Comparison of ENCODE assay signal across 25 cellular contexts in the genomic region with DNA sequence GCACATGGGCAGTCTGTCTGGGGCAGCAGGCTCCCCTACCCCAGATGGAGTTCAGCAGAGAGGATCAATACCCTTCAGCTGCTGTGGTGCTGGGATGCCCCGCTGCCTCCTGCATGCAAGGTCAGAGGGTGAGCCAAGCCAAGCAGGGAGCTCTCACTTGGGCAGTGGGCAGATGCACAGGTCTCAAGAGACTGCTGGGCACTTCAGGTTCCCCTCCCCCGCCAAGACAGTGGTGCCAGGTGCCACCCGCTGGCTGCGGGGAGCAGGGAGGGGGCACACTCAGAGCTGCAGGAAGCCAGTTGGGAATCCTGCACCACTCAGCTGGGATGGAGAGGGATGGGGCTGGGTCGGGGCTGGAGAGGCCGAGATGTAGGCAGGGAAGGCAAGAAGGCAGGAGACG. TPM values are rescaled to one million over a fixed set of nuclear protein-coding genes. Genes with fewer than 3 reads are reported as not detected.
A peak's percentile ranks its signal among the peaks of the same experiment; 100 is the strongest.
DNase-seq lines count a peak whose midpoint lies in the region; ATAC-seq and TF ChIP-seq lines count a peak whose summit lies in the region.
"Had no signal": no experiment of that assay in that cellular context is flagged by ENCODE, and none has a peak within 500 bp of the region (broad histone marks: within the 10 kb centered on the region; RNA-seq: fewer than 3 reads in every experiment).

No MANE protein-coding gene starts in this region.

- no peak for TF ChIP-seq CTCF in glutamatergic neuron (IDR thresholded peaks at IDR 0.05; ENCODE audit: partially characterized antibody, unreplicated experiment)
- TF ChIP-seq CTCF in thyroid gland (IDR thresholded peaks at IDR 0.05), result no peak

- ATAC-seq in Right ventricle myocardium superior (ENCODE audit: poor library complexity), result peak; percentile 14
- ATAC-seq: CD8-positive, alpha-beta T cell; left colon; naive thymus-derived CD8-positive, alpha-beta T cell; stimulated activated naive CD8-positive, alpha-beta T cell treated with anti-CD3 and anti-CD28 coated beads, Interleukin-15, Interleukin-2, amounts not matched to agents 100 U/mL and 50 U/mL, for 24 hours had no signal

- H3K36me3 Mint-ChIP-seq in glutamatergic neuron (ENCODE audit: unreplicated experiment), result no peaks in the 10 kb centered on the region

- peaks cover 9% of the 10 kb centered on the region for H3K27me3 Mint-ChIP-seq in glutamatergic neuron (ENCODE audit: unreplicated experiment)
- H3K27me3 Mint-ChIP-seq: activated naive CD4-positive, alpha-beta T cell treated with anti-CD3 and anti-CD28 coated beads, Interleukin-2, amount 50 U/mL, for 24 hours had no signal

- TF ChIP-seq POLR2A in thyroid gland (IDR thresholded peaks at IDR 0.05), result no peak

- H3K27me3 ChIP-seq in thyroid gland, result no peaks in the 10 kb centered on the region
- H3K27me3 ChIP-seq: sigmoid colon had no signal

- H3K27ac ChIP-seq in thyroid gland, result peak overlapping the region; percentile 40 to 50 (median 42)
- H3K27ac ChIP-seq: epithelial cell of prostate, parathyroid adenoma, sigmoid colon, thoracic aorta had no signal

- H3K9me3 Mint-ChIP-seq in glutamatergic neuron (ENCODE audit: unreplicated experiment), result peaks cover under 1% of the 10 kb centered on the region
- H3K9me3 Mint-ChIP-seq: activated naive CD4-positive, alpha-beta T cell treated with anti-CD3 and anti-CD28 coated beads, Interleukin-2, amount 50 U/mL, for 24 hours; CD8-positive, alpha-beta T cell; HFFc6; naive thymus-derived CD8-positive, alpha-beta T cell had no signal

- 47 to 49% methylated on average over 6 to 7 of the region's 7 CpGs for WGBS in thyroid gland, 2 donors

- H3K4me1 Mint-ChIP-seq in glutamatergic neuron (ENCODE audit: low read depth, unreplicated experiment), result no peaks in the 10 kb centered on the region

- no peak overlapping the region for H3K4me3 ChIP-seq in thyroid gland (replicated peaks in 1 of 3)
- H3K4me3 ChIP-seq: sigmoid colon, thoracic aorta had no signal

- intact Hi-C loops in Right ventricle myocardium superior (cut with DNase I) (no loop called here), cardiac septum (cut with DNase I) (no loop called here), thyroid gland (cut with DNase I) (no loop called here)

- peaks cover 5 to 27% of the 10 kb centered on the region in 2 donors for H3K4me1 ChIP-seq in thyroid gland
- H3K4me1 ChIP-seq: parathyroid adenoma had no signal

- DNase-seq in Right ventricle myocardium superior (peak; percentile 49), cardiac septum (ENCODE audit: low spot score) (no peak), NCI-H510A (lab: John Stamatoyannopoulos, UW) (peak; percentile 18), glutamatergic neuron (peak; percentile 43), thyroid gland (peak; percentile 76 to 80), T-helper 9 cell (no peak), OCI-M2 (lab: John Stamatoyannopoulos, UW; ENCODE audit: unreplicated experiment) (no peak)
- DNase-seq: CD8-positive, alpha-beta T cell; cerebellar nuclear complex; DMS79 treated with DMSO at 0.1 percent for 48 hours; HFFc6; left colon; midbrain; naive thymus-derived CD8-positive, alpha-beta T cell; NCI-H1092 treated with DMSO at 0.1 percent for 48 hours; NCI-H187 treated with DMSO at 0.1 percent for 48 hours; NCI-H446; sigmoid colon; stimulated activated CD4-positive, alpha-beta T cell treated with anti-CD3 and anti-CD28 coated beads, Interleukin-15, amount 100 ng/mL, for 24 hours; stimulated activated naive CD8-positive, alpha-beta T cell treated with anti-CD3 and anti-CD28 coated beads, Interleukin-15, Interleukin-2, amounts not matched to agents 100 U/mL and 50 U/mL, for 24 hours; T-helper 1 cell had no signal

- H3K9me3 ChIP-seq in thyroid gland, result no peaks in the 10 kb centered on the region
- H3K9me3 ChIP-seq: sigmoid colon, thoracic aorta had no signal

- no peak overlapping the region for H3K27ac Mint-ChIP-seq in glutamatergic neuron (ENCODE audit: unreplicated experiment)
- H3K27ac Mint-ChIP-seq: activated naive CD4-positive, alpha-beta T cell treated with anti-CD3 and anti-CD28 coated beads, Interleukin-2, amount 50 U/mL, for 24 hours; CD8-positive, alpha-beta T cell; HFFc6 had no signal

- peaks cover 17% of the 10 kb centered on the region in 2 donors for H3K36me3 ChIP-seq in thyroid gland

- no peak overlapping the region for H3K4me3 Mint-ChIP-seq in glutamatergic neuron (ENCODE audit: unreplicated experiment)
- H3K4me3 Mint-ChIP-seq: activated naive CD4-positive, alpha-beta T cell treated with anti-CD3 and anti-CD28 coated beads, Interleukin-2, amount 50 U/mL, for 24 hours; CD8-positive, alpha-beta T cell; HFFc6 had no signal

RNA-seq across cellular contexts. Expression of a gene that starts 15.8 kb away (rescaled TPM):
- 10.8 TPM for total RNA-seq in Right ventricle myocardium superior
- total RNA-seq in cardiac septum, result 11.3 TPM
- total RNA-seq in glutamatergic neuron (ENCODE audit: unreplicated experiment), result 1.5 TPM
- 10 to 100 TPM; 30.7 to 71.5 (median 52.5) TPM for total RNA-seq in thyroid gland

RNA-seq across cellular contexts. Expression of a gene that starts 33.0 kb away (rescaled TPM):
- total RNA-seq in Right ventricle myocardium superior, result 1.3 TPM
- 3.3 TPM for total RNA-seq in cardiac septum
- total RNA-seq in glutamatergic neuron (ENCODE audit: unreplicated experiment), result 11.8 TPM
- total RNA-seq in thyroid gland, result 10 to 100 TPM; 10.7 to 25.1 (median 16.9) TPM

RNA-seq across cellular contexts. Expression of a gene that starts 46.5 kb away (rescaled TPM):
- 73.5 TPM for total RNA-seq in Right ventricle myocardium superior
- 75.5 TPM for total RNA-seq in cardiac septum
- total RNA-seq in glutamatergic neuron (ENCODE audit: unreplicated experiment), result 52.9 TPM
- 10 to 100 TPM; 37.0 to 61.1 (median 50.9) TPM for total RNA-seq in thyroid gland

RNA-seq across cellular contexts. Expression of a gene that starts 58.5 kb away (rescaled TPM):
- total RNA-seq in Right ventricle myocardium superior (57.0 TPM), cardiac septum (52.7 TPM), glutamatergic neuron (ENCODE audit: unreplicated experiment) (44.4 TPM), thyroid gland (10 to 100 TPM; 19.1 to 52.7 (median 49.0) TPM)

Comparison
In these comparisons a context has a peak if more than half of its experiments do, and no peak if none do; other contexts are left out.
1. DNase-seq: peak in Right ventricle myocardium superior (single experiment), NCI-H510A (single experiment), glutamatergic neuron (single experiment) and thyroid gland (2 of 2); none in cardiac septum (single experiment), T-helper 9 cell (single experiment) and OCI-M2 (single experiment).